Comparison of ENCODE assay signal across 2 cellular contexts in the genomic region with DNA sequence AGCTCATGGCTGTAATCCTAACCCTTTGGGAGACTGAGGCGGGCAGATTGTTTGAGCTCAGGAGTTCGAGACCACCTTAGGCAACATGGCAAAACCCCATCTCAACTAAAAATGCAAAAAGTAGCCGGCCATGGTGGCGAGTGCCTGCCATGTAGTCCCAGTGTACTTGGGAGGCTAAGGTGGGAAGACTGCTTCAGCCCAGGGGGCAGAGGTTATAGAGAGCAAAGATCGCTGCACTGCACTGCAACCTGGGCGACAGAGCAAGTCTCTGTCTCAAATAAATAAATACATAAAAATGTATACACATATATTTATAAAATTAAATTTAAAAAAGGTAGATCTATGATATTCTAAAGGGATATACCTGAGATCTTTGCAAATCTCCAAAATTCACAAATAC.
TF ChIP-seq lines count a peak whose summit lies in the region.

No MANE protein-coding gene starts in this region.

TF ChIP-seq in H1, 55 proteins besides CTCF, POLR2A, EP300 and RAD21:
- TF ChIP-seq CHD7 (IDR thresholded peaks at IDR 0.05; ENCODE audit: insufficient replicate concordance, low read length) (no peak), TBP (IDR thresholded peaks at IDR 0.05; ENCODE audit: low read depth, low read length) (no peak), JUND (IDR thresholded peaks at IDR 0.05; ENCODE audit: low read length) (no peak), KDM1A (IDR thresholded peaks at IDR 0.05; ENCODE audit: borderline replicate concordance, low read length) (no peak), KDM4A (IDR thresholded peaks at IDR 0.05; ENCODE audit: low read depth, low read length, severe bottlenecking) (no peak), CBX5 (IDR thresholded peaks at IDR 0.05; ENCODE audit: low read depth, low read length) (no peak), HDAC2 (IDR thresholded peaks at IDR 0.05; ENCODE audit: borderline replicate concordance in 1 of 2, low read depth in 2 of 2, low read length in 2 of 2) (no peak), BRCA1 (IDR thresholded peaks at IDR 0.05; ENCODE audit: low read depth, low read length) (no peak), CEBPB (IDR thresholded peaks at IDR 0.05; ENCODE audit: low read depth, low read length) (no peak)
- TF ChIP-seq, protein P1, sequence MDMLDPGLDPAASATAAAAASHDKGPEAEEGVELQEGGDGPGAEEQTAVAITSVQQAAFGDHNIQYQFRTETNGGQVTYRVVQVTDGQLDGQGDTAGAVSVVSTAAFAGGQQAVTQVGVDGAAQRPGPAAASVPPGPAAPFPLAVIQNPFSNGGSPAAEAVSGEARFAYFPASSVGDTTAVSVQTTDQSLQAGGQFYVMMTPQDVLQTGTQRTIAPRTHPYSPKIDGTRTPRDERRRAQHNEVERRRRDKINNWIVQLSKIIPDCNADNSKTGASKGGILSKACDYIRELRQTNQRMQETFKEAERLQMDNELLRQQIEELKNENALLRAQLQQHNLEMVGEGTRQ (IDR thresholded peaks at IDR 0.05; ENCODE audit: low read length): no peak

TF ChIP-seq in liver, 16 proteins besides CTCF, POLR2A, EP300 and RAD21:
- TF ChIP-seq RXRA (IDR thresholded peaks at IDR 0.05) (peak in 1 of 2 donors; percentile 13), TAF1 (conservative IDR thresholded peaks at IDR 0.05) (no peak), HNF4A (conservative IDR thresholded peaks at IDR 0.05) (peak; percentile 56 to 66), YY1 (IDR thresholded peaks at IDR 0.05) (no peak)
TF ChIP-seq in liver: peak in this region for 2.
